9 cellular contexts compared by ENCODE assay signal in genomic region chr18:79397830-79398761, GRCh38. TPM values are rescaled to one million over a fixed set of nuclear protein-coding genes. Genes with fewer than 3 reads are reported as not detected.
DNase-seq lines count a peak whose midpoint lies in the region; ATAC-seq and TF ChIP-seq lines count a peak whose summit lies in the region.
"Had no signal": no experiment of that assay in that cellular context is flagged by ENCODE, and none has a peak within 500 bp of the region (broad histone marks: within the 10 kb centered on the region; RNA-seq: fewer than 3 reads in every experiment).

No MANE protein-coding gene starts in this region.

- H3K4me3 Mint-ChIP-seq in CD4-positive, CD25-positive, alpha-beta regulatory T cell: peak overlapping the region; percentile 86 to 92 (median 90)
- H3K4me3 Mint-ChIP-seq in central memory CD8-positive, alpha-beta T cell: peak overlapping the region; percentile 86
- H3K4me3 Mint-ChIP-seq in nephron: peak overlapping the region; percentile 76 to 84 (median 83)

- peaks cover 5 to 54% (median 19%) of the 10 kb centered on the region in 4 donors for H3K4me1 Mint-ChIP-seq in CD4-positive, CD25-positive, alpha-beta regulatory T cell
- H3K4me1 Mint-ChIP-seq in central memory CD8-positive, alpha-beta T cell: peaks cover 37% of the 10 kb centered on the region
- peaks cover 26% of the 10 kb centered on the region for H3K4me1 Mint-ChIP-seq in nephron

- no peaks in the 10 kb centered on the region for H3K9me3 ChIP-seq in CD4-positive, CD25-positive, alpha-beta regulatory T cell (ENCODE audit: control insufficient read depth in 2 of 2, low read length in 2 of 2)
- no peaks in the 10 kb centered on the region for H3K9me3 ChIP-seq in OCI-LY7 (ENCODE audit: low read length)

- peaks cover 43% of the 10 kb centered on the region for H3K79me2 ChIP-seq in OCI-LY7 (ENCODE audit: insufficient read depth, low read depth, low read length)

- peaks cover 70% of the 10 kb centered on the region for H3K4me1 ChIP-seq in CD4-positive, CD25-positive, alpha-beta regulatory T cell (ENCODE audit: control insufficient read depth, insufficient read depth, low read length, poor library complexity, severe bottlenecking)
- H3K4me1 ChIP-seq in OCI-LY7 (ENCODE audit: insufficient read depth, low read length, poor library complexity, severe bottlenecking): peaks cover 43% of the 10 kb centered on the region

- H3K4me3 ChIP-seq in CD4-positive, CD25-positive, alpha-beta regulatory T cell (ENCODE audit: low read depth, low read length): peak overlapping the region; percentile 40
- H3K4me3 ChIP-seq in OCI-LY7 (ENCODE audit: low read depth, low read length, poor library complexity, severe bottlenecking): peak overlapping the region; percentile 86

- no peaks in the 10 kb centered on the region for H3K36me3 ChIP-seq in CD4-positive, CD25-positive, alpha-beta regulatory T cell (ENCODE audit: control insufficient read depth, insufficient read depth, low read length)
- H3K36me3 ChIP-seq in OCI-LY7 (ENCODE audit: insufficient read depth, low read length): peaks cover 11% of the 10 kb centered on the region

- POLR2A ChIA-PET in OCI-LY7 (lab: Charles Lee): interaction anchor here (0.5 to 2.3 kb wide), 4 partner anchors 68 to 126 kb away, joined by 4 to 7 read pairs (median 6); no protein-coding TSS in a partner anchor

- CTCF ChIA-PET in OCI-LY7 (lab: Charles Lee; ENCODE audit: unreplicated experiment): no interaction called here

- H3K27me3 Mint-ChIP-seq in CD4-positive, CD25-positive, alpha-beta regulatory T cell: peaks cover 27% of the 10 kb centered on the region
- H3K27me3 Mint-ChIP-seq in central memory CD8-positive, alpha-beta T cell: peaks cover 9% of the 10 kb centered on the region
- H3K27me3 Mint-ChIP-seq in nephron (ENCODE audit: low read depth): peaks cover 58% of the 10 kb centered on the region

- no peaks in the 10 kb centered on the region for H3K9me2 ChIP-seq in OCI-LY7 (ENCODE audit: insufficient read depth, low read length)

- peak overlapping the region; percentile 93 to 98 (median 97) for H3K27ac Mint-ChIP-seq in CD4-positive, CD25-positive, alpha-beta regulatory T cell
- no peak overlapping the region for H3K27ac Mint-ChIP-seq in central memory CD8-positive, alpha-beta T cell (ENCODE audit: low read depth)
- H3K27ac Mint-ChIP-seq in nephron: no peak overlapping the region

- peak overlapping the region; percentile 100 for H3K4me2 ChIP-seq in OCI-LY7 (ENCODE audit: low read length)

- no peaks in the 10 kb centered on the region for H3K9me3 Mint-ChIP-seq in CD4-positive, CD25-positive, alpha-beta regulatory T cell
- H3K9me3 Mint-ChIP-seq in central memory CD8-positive, alpha-beta T cell: no peaks in the 10 kb centered on the region
- H3K9me3 Mint-ChIP-seq in nephron: no peaks in the 10 kb centered on the region

- peak overlapping the region; percentile 37 for H3K27ac ChIP-seq in CD4-positive, CD25-positive, alpha-beta regulatory T cell (ENCODE audit: insufficient read depth, low read length, poor library complexity, severe bottlenecking)
- H3K27ac ChIP-seq in OCI-LY7 (ENCODE audit: low read depth, low read length, poor library complexity, severe bottlenecking): peak overlapping the region; percentile 87
- H3K27ac ChIP-seq: C4-2B had no signal

- no peak for TF ChIP-seq CTCF in OCI-LY7 (conservative IDR thresholded peaks at IDR 0.05; ENCODE audit: low read length)
- TF ChIP-seq CTCF in nephron (IDR thresholded peaks at IDR 0.05; ENCODE audit: unreplicated experiment in 3 of 3): no peak

- H3K27me3 ChIP-seq in CD4-positive, CD25-positive, alpha-beta regulatory T cell (ENCODE audit: control insufficient read depth, insufficient read depth, low read length): no peaks in the 10 kb centered on the region

- 0 out of 2 replicates have a peak, but pooled peaks cover 4% of the 10 kb centered on the region for H4K20me1 ChIP-seq in OCI-LY7 (ENCODE audit: insufficient read depth, low read length)

- intact Hi-C loops in OCI-LY7 (cut with micrococcal nuclease; ENCODE audit: unreplicated experiment): loop anchor here (2.0 kb wide), 2 partner anchors 63 to 131 kb away; no protein-coding TSS in a partner anchor

- no peak for ATAC-seq in CD4-positive, CD25-positive, alpha-beta regulatory T cell (ENCODE audit: low read depth in 2 of 2)
- no peak for ATAC-seq in central memory CD8-positive, alpha-beta T cell (replicated peaks; ENCODE audit: extremely low read depth, poor library complexity, severe bottlenecking)
- no peak for ATAC-seq in HG03097 (IDR thresholded peaks at IDR 0.05; ENCODE audit: low FRiP score, unreplicated experiment)

- in situ Hi-C loops in KBM-7 (cut with MboI; ENCODE audit: low pct_unique_long_range_greater_than_20kb, low sequenced_read_pairs): loop anchor here (25.0 kb wide), 1 partner anchor 239 kb away; no protein-coding TSS in a partner anchor

- peaks cover 7% of the 10 kb centered on the region for H3K36me3 Mint-ChIP-seq in CD4-positive, CD25-positive, alpha-beta regulatory T cell
- H3K36me3 Mint-ChIP-seq in central memory CD8-positive, alpha-beta T cell (ENCODE audit: insufficient read depth): peaks cover 24% of the 10 kb centered on the region
- no peaks in the 10 kb centered on the region for H3K36me3 Mint-ChIP-seq in nephron (ENCODE audit: low read depth)

- no TSS peak for BruUV-seq in OCI-LY7 (replicated peaks; lab: Mats Ljungman, UMichigan)

- DNase-seq in CD4-positive, CD25-positive, alpha-beta regulatory T cell: no peak
- peak; percentile 20 for DNase-seq in OCI-LY7 (ENCODE audit: low spot score)
- no peak for DNase-seq in central memory CD8-positive, alpha-beta T cell (ENCODE audit: low spot score in 2 of 2)
- no peak for DNase-seq in RPMI8226
- no peak for DNase-seq in hepatic stellate cell (ENCODE audit: low spot score)
- no peak for DNase-seq in KBM-7

- H2AFZ ChIP-seq in OCI-LY7 (ENCODE audit: low read length): no peak overlapping the region

RNA-seq across cellular contexts. Expression of gene NFATC1, which starts 2.4 kb away (rescaled TPM):
- total RNA-seq in CD4-positive, CD25-positive, alpha-beta regulatory T cell: 64.7 TPM
- polyA plus RNA-seq in CD4-positive, CD25-positive, alpha-beta regulatory T cell: 10 to 100 TPM; 13.1 to 23.8 (median 19.2) TPM
- 15.3 and 23.6 TPM in 2 replicates for total RNA-seq in OCI-LY7 (2014; rRNA removed; shearing (Covaris generic))
- 50.4 and 54.3 TPM in 2 replicates for total RNA-seq in OCI-LY7 (2022)

Comparison
In these comparisons a context has a peak if more than half of its experiments do, and no peak if none do; other contexts are left out.
1. H3K27ac Mint-ChIP-seq: peak in CD4-positive, CD25-positive, alpha-beta regulatory T cell (3 of 3); none in central memory CD8-positive, alpha-beta T cell (single experiment) and nephron (0 of 3).
2. Peak in every context shown above with its lines, with median percentiles within 50 percentile points of each other: H3K4me3 Mint-ChIP-seq.